ENCODE assay signal across 12 cellular contexts in genomic region chr6:141153563-141153962, GRCh38.
A peak's percentile ranks its signal among the peaks of the same experiment; 100 is the strongest.
DNase-seq lines count a peak whose midpoint lies in the region; ATAC-seq and TF ChIP-seq lines count a peak whose summit lies in the region.
"Had no signal": no experiment of that assay in that cellular context is flagged by ENCODE, and none has a peak within 500 bp of the region (broad histone marks: within the 10 kb centered on the region; RNA-seq: fewer than 3 reads in every experiment).

No MANE protein-coding gene starts in this region.

- TF ChIP-seq POLR2A in breast epithelium (IDR thresholded peaks at IDR 0.05) = no peak
- TF ChIP-seq POLR2A in right lobe of liver (IDR thresholded peaks at IDR 0.05) = no peak

- CTCF ChIA-PET in CD4-positive, alpha-beta T cell (lab: Charles Lee) = no interaction called here

- no peaks in the 10 kb centered on the region for H3K9me3 ChIP-seq in CD4-positive, alpha-beta T cell (ENCODE audit: control insufficient read depth, low read length)
- H3K9me3 ChIP-seq in breast epithelium (no peaks in the 10 kb centered on the region), right lobe of liver (no peaks in the 10 kb centered on the region), ascending aorta (no peaks in the 10 kb centered on the region)

- DNase-seq in CD4-positive, alpha-beta T cell = peak in 1 of 10 experiments; percentile 8
- DNase-seq in central memory CD4-positive, alpha-beta T cell = peak; percentile 44
- DNase-seq in breast epithelium (ENCODE audit: low spot score in 2 of 2) (no peak), right lobe of liver (no peak), ascending aorta (ENCODE audit: low spot score in 2 of 2) (no peak)
- DNase-seq in natural killer cell treated with Interleukin-12 subunit alpha and Interleukin-12 subunit beta and Interleukin-15 and Interleukin-18, amount 100 ng/mL, for 72 hours (ENCODE audit: low spot score) = no peak
- DNase-seq: endodermal cell, right cardiac atrium had no signal

- H3K9me3 Mint-ChIP-seq in CD4-positive, alpha-beta T cell = no peaks in the 10 kb centered on the region
- no peaks in the 10 kb centered on the region for H3K9me3 Mint-ChIP-seq in natural killer cell treated with Interleukin-12 subunit alpha and Interleukin-12 subunit beta and Interleukin-15 and Interleukin-18, amount 100 ng/mL, for 72 hours

- peak; percentile 87 for ATAC-seq in CD4-positive, alpha-beta T cell (ENCODE audit: poor library complexity)
- ATAC-seq in GM18499 (IDR thresholded peaks at IDR 0.05; ENCODE audit: insufficient read depth, unreplicated experiment) (peak; percentile 87), HG03571 (IDR thresholded peaks at IDR 0.05; ENCODE audit: unreplicated experiment) (peak; percentile 61), right lobe of liver (no peak)
- no peak for ATAC-seq in natural killer cell treated with Interleukin-12 subunit alpha and Interleukin-12 subunit beta and Interleukin-15 and Interleukin-18, amount 100 ng/mL, for 72 hours
- ATAC-seq: right cardiac atrium had no signal

- no peak overlapping the region for H3K4me3 ChIP-seq in breast epithelium
- H3K4me3 ChIP-seq in right lobe of liver = no peak overlapping the region
- H3K4me3 ChIP-seq in ascending aorta = no peak overlapping the region
- H3K4me3 ChIP-seq: GM23248 had no signal

- no peak overlapping the region for H3K27ac ChIP-seq in CD4-positive, alpha-beta T cell (ENCODE audit: low read depth, low read length)
- H3K27ac ChIP-seq in breast epithelium (no peak overlapping the region), right lobe of liver (no peak overlapping the region), ascending aorta (no peak overlapping the region)
- H3K27ac ChIP-seq: GM23248 had no signal

- H3K27me3 ChIP-seq in CD4-positive, alpha-beta T cell (ENCODE audit: control insufficient read depth, insufficient read depth, low read length) = no peaks in the 10 kb centered on the region
- H3K27me3 ChIP-seq in breast epithelium = no peaks in the 10 kb centered on the region
- H3K27me3 ChIP-seq in right lobe of liver = no peaks in the 10 kb centered on the region
- H3K27me3 ChIP-seq in ascending aorta = no peaks in the 10 kb centered on the region

- peaks cover 23% of the 10 kb centered on the region for H3K4me1 Mint-ChIP-seq in CD4-positive, alpha-beta T cell (ENCODE audit: low read depth)
- no peaks in the 10 kb centered on the region for H3K4me1 Mint-ChIP-seq in natural killer cell treated with Interleukin-12 subunit alpha and Interleukin-12 subunit beta and Interleukin-15 and Interleukin-18, amount 100 ng/mL, for 72 hours (ENCODE audit: low read depth in 2 of 2)
- H3K4me1 Mint-ChIP-seq: endodermal cell had no signal

- TF ChIP-seq CTCF in CD4-positive, alpha-beta T cell (IDR thresholded peaks at IDR 0.05) = no peak
- TF ChIP-seq CTCF in breast epithelium (IDR thresholded peaks at IDR 0.05) (no peak), right lobe of liver (IDR thresholded peaks at IDR 0.05) (no peak), ascending aorta (IDR thresholded peaks at IDR 0.05) (no peak)

- H3K4me1 ChIP-seq in breast epithelium (no peaks in the 10 kb centered on the region), right lobe of liver (no peaks in the 10 kb centered on the region), ascending aorta (peaks cover 0 to 2% of the 10 kb centered on the region in 2 donors)

- WGBS in right lobe of liver (ENCODE audit: insufficient coverage, low coverage, low lambda C conversion rate, missing lambda C conversion rate) = 71% methylated on average over 2 of the region's 2 CpGs

- intact Hi-C loops in CD4-positive, alpha-beta T cell (cut with DNase I, micrococcal nuclease) = no loop called here
- intact Hi-C loops in breast epithelium (cut with DNase I; ENCODE audit: low total_unique reads) = no loop called here
- intact Hi-C loops in right lobe of liver (cut with DNase I) = no loop called here
- intact Hi-C loops in ascending aorta (cut with DNase I) = no loop called here

- H3K36me3 Mint-ChIP-seq in CD4-positive, alpha-beta T cell (ENCODE audit: low read depth) = no peaks in the 10 kb centered on the region
- H3K36me3 Mint-ChIP-seq in natural killer cell treated with Interleukin-12 subunit alpha and Interleukin-12 subunit beta and Interleukin-15 and Interleukin-18, amount 100 ng/mL, for 72 hours = no peaks in the 10 kb centered on the region
- H3K36me3 Mint-ChIP-seq: mesothelial cell of epicardium had no signal

- POLR2A ChIA-PET in CD4-positive, alpha-beta T cell (lab: Charles Lee) = no interaction called here

- H3K36me3 ChIP-seq in breast epithelium (no peaks in the 10 kb centered on the region), right lobe of liver (no peaks in the 10 kb centered on the region), ascending aorta (no peaks in the 10 kb centered on the region)

- H3K27me3 Mint-ChIP-seq in CD4-positive, alpha-beta T cell = no peaks in the 10 kb centered on the region
- no peaks in the 10 kb centered on the region for H3K27me3 Mint-ChIP-seq in natural killer cell treated with Interleukin-12 subunit alpha and Interleukin-12 subunit beta and Interleukin-15 and Interleukin-18, amount 100 ng/mL, for 72 hours

- peak overlapping the region; percentile 66 for H3K27ac Mint-ChIP-seq in CD4-positive, alpha-beta T cell
- H3K27ac Mint-ChIP-seq in natural killer cell treated with Interleukin-12 subunit alpha and Interleukin-12 subunit beta and Interleukin-15 and Interleukin-18, amount 100 ng/mL, for 72 hours = no peak overlapping the region
- H3K27ac Mint-ChIP-seq: endodermal cell had no signal

- no peak overlapping the region for H3K4me3 Mint-ChIP-seq in CD4-positive, alpha-beta T cell
- no peak overlapping the region for H3K4me3 Mint-ChIP-seq in natural killer cell treated with Interleukin-12 subunit alpha and Interleukin-12 subunit beta and Interleukin-15 and Interleukin-18, amount 100 ng/mL, for 72 hours
- H3K4me3 Mint-ChIP-seq: endodermal cell, mesothelial cell of epicardium had no signal

Comparison
In these comparisons a context has a peak if more than half of its experiments do, and no peak if none do; other contexts are left out.
1. ATAC-seq: peak in CD4-positive, alpha-beta T cell (single experiment), GM18499 (single experiment) and HG03571 (single experiment); none in right lobe of liver (0 of 4) and natural killer cell treated with Interleukin-12 subunit alpha and Interleukin-12 subunit beta and Interleukin-15 and Interleukin-18, amount 100 ng/mL, for 72 hours (0 of 2).